ENCODE assay signal across 27 cellular contexts in genomic region chr5:38112930-38113329, GRCh38.
"Had no signal": no experiment of that assay in that cellular context is flagged by ENCODE, and none has a peak within 500 bp of the region (broad histone marks: within the 10 kb centered on the region; RNA-seq: fewer than 3 reads in every experiment).

No MANE protein-coding gene starts in this region.

- DNase-seq: activated CD4-positive, alpha-beta T cell treated with anti-CD3 and anti-CD28 coated beads for 1 hour; activated CD4-positive, alpha-beta T cell treated with anti-CD3 and anti-CD28 coated beads, Interleukin-2, amount 10 ng/mL, durations not matched to agents 24 days and 14 days; activated CD4-positive, alpha-beta T cell treated with anti-CD3 and anti-CD28 coated beads, Interleukin-2, amount 50 U/mL, for 48 hours; activated CD8-positive, alpha-beta memory T cell treated with anti-CD3 and anti-CD28 coated beads for 24 hours; activated gamma-delta T cell; activated naive CD4-positive, alpha-beta T cell treated with anti-CD3 and anti-CD28 coated beads for 36 hours; activated T-cell treated with anti-CD3 and anti-CD28 coated beads for 4 hours; activated T-cell treated with anti-CD3 and anti-CD28 coated beads, Interleukin-2, amount 50 U/mL, for 48 hours; amygdala; KG1; NCI-H1092; NCI-H1417; NCI-H1930; NCI-H2171; NCI-H2227 treated with DMSO at 0.1 percent for 48 hours; NCI-H526 treated with DMSO at 0.1 percent for 48 hours; NCI-H82; NK-92 treated with Interleukin-12 subunit alpha and Interleukin-12 subunit beta, amount 100 ng/mL, for 24 hours; OCI-M1; RPMI8226; SHP77; T-helper 17 cell; T-helper 9 cell had no signal

- ATAC-seq: activated T-helper 17 cell treated with anti-CD3 and anti-CD28 coated beads, Interleukin-2, amount 50 U/mL, for 72 hours; Panc1; T-helper 17 cell; WTC11 had no signal

- H3K27ac ChIP-seq: SJSA1 had no signal

- H3K9me3 ChIP-seq: SJSA1 had no signal

- H3K4me3 ChIP-seq: SJSA1 had no signal

- H3K27me3 ChIP-seq: SJSA1 had no signal

- H3K36me3 ChIP-seq: SJSA1 had no signal

- H3K4me1 ChIP-seq: SJSA1 had no signal
